Comparison of ENCODE assay signal across 8 cellular contexts in the genomic region with DNA sequence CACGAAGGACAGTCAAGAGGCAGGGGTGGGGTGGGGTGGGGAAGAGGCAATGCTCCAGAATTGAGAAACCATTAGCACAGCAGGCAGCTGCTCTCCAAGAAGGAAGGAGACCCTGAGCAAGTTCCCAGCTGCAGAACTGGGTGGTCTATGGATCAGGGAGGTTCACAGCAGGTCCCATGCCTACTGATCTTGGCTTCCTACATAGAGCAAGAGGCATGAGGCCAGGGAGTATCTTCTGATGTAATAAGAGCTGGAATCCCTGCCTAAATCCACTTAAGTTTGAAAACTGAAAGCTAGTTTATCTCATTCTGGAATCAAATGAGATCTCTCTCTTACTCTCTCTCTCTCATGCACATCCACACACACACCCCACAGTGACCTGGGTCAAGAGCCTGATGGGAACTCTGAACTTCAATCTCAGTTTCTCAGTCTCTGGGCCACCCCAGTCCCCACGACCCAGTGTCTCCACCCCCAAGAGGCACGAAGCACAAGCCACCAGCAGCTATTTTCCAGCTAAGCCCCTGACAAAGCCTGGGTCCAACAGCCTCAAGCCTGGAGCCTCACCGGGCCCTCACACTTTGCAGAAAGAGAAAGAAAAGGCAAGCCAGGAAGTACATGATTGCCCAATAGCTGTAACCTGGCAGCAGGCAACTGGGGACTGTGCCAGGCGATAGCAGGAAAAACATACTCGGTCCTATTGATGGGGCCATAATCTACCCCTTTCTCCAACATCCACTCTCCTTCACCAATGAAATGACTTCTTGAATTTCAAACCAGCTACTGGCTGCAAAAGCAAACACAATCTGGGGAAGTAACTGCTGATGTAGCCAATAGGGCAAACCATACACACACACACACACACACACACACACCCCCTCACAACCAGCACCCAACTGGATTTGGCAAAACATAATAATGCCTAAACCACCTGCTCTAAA. TPM values are rescaled to one million over a fixed set of nuclear protein-coding genes. Genes with fewer than 3 reads are reported as not detected.
DNase-seq lines count a peak whose midpoint lies in the region; ATAC-seq and TF ChIP-seq lines count a peak whose summit lies in the region.

No MANE protein-coding gene starts in this region.

- ATAC-seq in GM18870 (IDR thresholded peaks at IDR 0.05; ENCODE audit: unreplicated experiment), result no peak

- peaks cover 6% of the 10 kb centered on the region for H3K27me3 Mint-ChIP-seq in glutamatergic neuron (ENCODE audit: unreplicated experiment)

- peaks cover 5% of the 10 kb centered on the region for H3K9me3 Mint-ChIP-seq in glutamatergic neuron (ENCODE audit: unreplicated experiment)

- no peak for DNase-seq in GM12865 (ENCODE audit: low read depth)
- peak; percentile 98 for DNase-seq in NCI-H2107 treated with DMSO at 0.1 percent for 48 hours (lab: John Stamatoyannopoulos, UW; ENCODE audit: unreplicated experiment)
- peak; percentile 16 for DNase-seq in activated T-helper 1 cell treated with Interleukin-2 at 50 U/mL for 16 hours (ENCODE audit: low read depth)
- DNase-seq in glutamatergic neuron, result no peak
- DNase-seq in pons (ENCODE audit: low spot score), result peak; percentile 34
- no peak for DNase-seq in cerebellar nuclear complex (lab: John Stamatoyannopoulos, UW)
- no peak for DNase-seq in SK-N-DZ (ENCODE audit: low spot score)

- no peak for TF ChIP-seq CTCF in GM12865 (IDR thresholded peaks at IDR 0.05; ENCODE audit: insufficient read depth, low read depth, low read length, missing control alignments)
- no peak for TF ChIP-seq CTCF in glutamatergic neuron (IDR thresholded peaks at IDR 0.05; ENCODE audit: partially characterized antibody, unreplicated experiment)

- peak overlapping the region; percentile 15 for H3K4me3 ChIP-seq in GM12865 (ENCODE audit: low read depth, low read length)

- H3K27ac Mint-ChIP-seq in glutamatergic neuron (ENCODE audit: unreplicated experiment), result no peak overlapping the region

- peaks cover 31% of the 10 kb centered on the region for H3K4me1 Mint-ChIP-seq in glutamatergic neuron (ENCODE audit: low read depth, unreplicated experiment)

- no peaks in the 10 kb centered on the region for H3K36me3 Mint-ChIP-seq in glutamatergic neuron (ENCODE audit: unreplicated experiment)

- peak overlapping the region; percentile 82 for H3K4me3 Mint-ChIP-seq in glutamatergic neuron (ENCODE audit: unreplicated experiment)

RNA-seq across cellular contexts. Expression of gene NUAK2, which starts 2.2 kb away (rescaled TPM):
- total RNA-seq in glutamatergic neuron (ENCODE audit: unreplicated experiment), result 8.0 TPM
- polyA plus RNA-seq in SK-N-DZ (2014; cell fraction: cytosol; rRNA removed), result 1.3 and 1.6 TPM in 2 replicates
- 0.13 and 0.60 TPM in 2 replicates for polyA plus RNA-seq in SK-N-DZ (2014; cell fraction: nucleus; rRNA removed)

RNA-seq across cellular contexts. Expression of gene KLHDC8A, which starts 37.4 kb away (rescaled TPM):
- total RNA-seq in glutamatergic neuron (ENCODE audit: unreplicated experiment), result 125 TPM
- polyA plus RNA-seq in SK-N-DZ (2014; cell fraction: cytosol; rRNA removed), result 1.4 and 1.8 TPM in 2 replicates
- 0.33 and 0.57 TPM in 2 replicates for polyA plus RNA-seq in SK-N-DZ (2014; cell fraction: nucleus; rRNA removed)

Comparison
In these comparisons a context has a peak if more than half of its experiments do, and no peak if none do; other contexts are left out.
1. DNase-seq: peak in NCI-H2107 treated with DMSO at 0.1 percent for 48 hours (single experiment), activated T-helper 1 cell treated with Interleukin-2 at 50 U/mL for 16 hours (single experiment) and pons (single experiment); none in GM12865 (single experiment), glutamatergic neuron (single experiment), cerebellar nuclear complex (0 of 2) and SK-N-DZ (single experiment).